Comparison of ENCODE assay signal across 1 cellular context in genomic region chr22:31752096-31752847, GRCh38.
A peak's percentile ranks its signal among the peaks of the same experiment; 100 is the strongest.
TF ChIP-seq lines count a peak whose summit lies in the region.

No MANE protein-coding gene starts in this region.

TF ChIP-seq in HepG2, 621 proteins besides CTCF, POLR2A, EP300 and RAD21:
- 0 out of 2 replicates have a peak, but pooled peaks have one; percentile 19 for TF ChIP-seq ATF7 (IDR thresholded peaks at IDR 0.05)
- TF ChIP-seq ATF7 (CRISPR knock-in tag; IDR thresholded peaks at IDR 0.05) = no peak
- TF ChIP-seq ZNF558 (CRISPR knock-in tag; IDR thresholded peaks at IDR 0.05; ENCODE audit: borderline replicate concordance) = no peak
- TF ChIP-seq, protein P1, sequence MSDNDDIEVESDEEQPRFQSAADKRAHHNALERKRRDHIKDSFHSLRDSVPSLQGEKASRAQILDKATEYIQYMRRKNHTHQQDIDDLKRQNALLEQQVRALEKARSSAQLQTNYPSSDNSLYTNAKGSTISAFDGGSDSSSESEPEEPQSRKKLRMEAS (IDR thresholded peaks at IDR 0.05) = no peak
- no peak for TF ChIP-seq ARHGAP35 (CRISPR knock-in tag; IDR thresholded peaks at IDR 0.05; ENCODE audit: borderline replicate concordance)
- no peak for TF ChIP-seq TSC22D2 (CRISPR knock-in tag; IDR thresholded peaks at IDR 0.05; ENCODE audit: borderline replicate concordance)
- TF ChIP-seq ZC3H4 (CRISPR knock-in tag; IDR thresholded peaks at IDR 0.05; ENCODE audit: borderline replicate concordance) = 0 out of 2 replicates have a peak, but pooled peaks have one; percentile 0
- TF ChIP-seq FLYWCH1 (CRISPR knock-in tag; IDR thresholded peaks at IDR 0.05) = no peak
- peak; percentile 43; the same call in 1 of the 2 replicates for TF ChIP-seq SNAPC4 (CRISPR knock-in tag; IDR thresholded peaks at IDR 0.05)
- TF ChIP-seq ZNF772 (CRISPR knock-in tag; IDR thresholded peaks at IDR 0.05) = no peak
